1 cellular context compared by ENCODE assay signal in the genomic region with DNA sequence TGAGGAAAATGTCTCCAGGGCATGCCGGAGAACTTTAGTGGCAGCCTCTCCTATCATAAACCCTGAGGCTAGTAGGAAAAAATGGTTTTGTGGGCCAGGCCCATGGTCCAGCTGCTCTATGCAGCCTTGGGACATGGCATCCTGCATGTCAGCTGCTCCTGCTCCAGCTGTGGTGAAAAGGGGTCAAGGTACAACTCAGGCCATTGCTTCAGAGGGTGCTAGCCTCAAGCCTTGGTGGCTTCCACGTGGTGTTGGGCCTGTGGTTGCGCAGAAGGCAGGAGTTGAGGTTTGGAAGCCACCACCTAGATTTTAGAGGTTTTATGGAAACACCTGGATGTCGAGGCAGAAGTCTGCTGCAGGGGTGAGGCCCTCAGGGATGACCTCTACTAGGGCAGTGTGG.
TF ChIP-seq lines count a peak whose summit lies in the region.

No MANE protein-coding gene starts in this region.

TF ChIP-seq in HepG2, 621 proteins besides CTCF, POLR2A, EP300 and RAD21 (continued from another document):
- TF ChIP-seq GATAD2A (CRISPR knock-in tag; IDR thresholded peaks at IDR 0.05) (peak; percentile 34; the same call in 1 of the 2 replicates), HOXA3 (CRISPR knock-in tag; IDR thresholded peaks at IDR 0.05) (0 out of 2 replicates have a peak, but pooled peaks have one; percentile 44)
